20 cellular contexts compared by ENCODE assay signal in genomic region chr18:36157441-36157840, GRCh38. TPM values are rescaled to one million over a fixed set of nuclear protein-coding genes. Genes with fewer than 3 reads are reported as not detected.
DNase-seq lines count a peak whose midpoint lies in the region; FAIRE-seq and TF ChIP-seq lines count a peak whose summit lies in the region.
"Had no signal": no experiment of that assay in that cellular context is flagged by ENCODE, and none has a peak within 500 bp of the region (broad histone marks: within the 10 kb centered on the region; RNA-seq: fewer than 3 reads in every experiment).

No MANE protein-coding gene starts in this region.

- no peaks in the 10 kb centered on the region for H3K27me3 Mint-ChIP-seq in dendritic cell treated with granulocyte-macrophage colony-stimulating factor and Interleukin-4, amounts not matched to agents 40 ng/mL and 50 ng/mL, for 4 days

- H3K9me3 ChIP-seq in mesodermal cell (ENCODE audit: control insufficient read depth, low read length) = no peaks in the 10 kb centered on the region
- H3K9me3 ChIP-seq in kidney (ENCODE audit: control insufficient read depth in 1 of 2, low read length in 2 of 2) = no peaks in the 10 kb centered on the region
- H3K9me3 ChIP-seq: BE2C, heart left ventricle, neutrophil, right atrium auricular region, thoracic aorta had no signal

- peaks cover 87% of the 10 kb centered on the region for H3K36me3 Mint-ChIP-seq in dendritic cell treated with granulocyte-macrophage colony-stimulating factor and Interleukin-4, amounts not matched to agents 40 ng/mL and 50 ng/mL, for 4 days (ENCODE audit: low read depth)

- H3K36me3 ChIP-seq in mesodermal cell (ENCODE audit: control insufficient read depth, insufficient read depth, low read length) = peaks cover 79% of the 10 kb centered on the region
- H3K36me3 ChIP-seq in kidney (ENCODE audit: control insufficient read depth in 1 of 2, insufficient read depth in 2 of 2, low read length in 2 of 2) = peaks cover 33 to 44% of the 10 kb centered on the region in 2 donors

- peak; percentile 48 for DNase-seq in AG10803 (ENCODE audit: low read depth)
- DNase-seq in HCEC 1CT = peak; percentile 13
- DNase-seq in GDM1 (lab: John Stamatoyannopoulos, UW) = no peak
- no peak for DNase-seq in kidney
- no peak for DNase-seq in epidermal melanocyte (ENCODE audit: insufficient read length, low spot score)
- no peak for DNase-seq in DMS53 treated with DMSO at 0.1 percent for 48 hours (lab: John Stamatoyannopoulos, UW; ENCODE audit: unreplicated experiment)
- DNase-seq: activated CD4-positive, alpha-beta T cell treated with anti-CD3 and anti-CD28 coated beads for 4 hours; BE2C; heart left ventricle; MM.1S; NCI-H1930; SHP77 had no signal

- H3K9me3 Mint-ChIP-seq in dendritic cell treated with granulocyte-macrophage colony-stimulating factor and Interleukin-4, amounts not matched to agents 40 ng/mL and 50 ng/mL, for 4 days = no peaks in the 10 kb centered on the region
- H3K9me3 Mint-ChIP-seq: mesothelial cell of epicardium had no signal

- intact Hi-C loops in dendritic cell treated with granulocyte-macrophage colony-stimulating factor and Interleukin-4, amounts not matched to agents 40 ng/mL and 50 ng/mL, for 4 days (cut with micrococcal nuclease) = no loop called here
- intact Hi-C loops in kidney (cut with DNase I) = no loop called here

- H3K27ac Mint-ChIP-seq in dendritic cell treated with granulocyte-macrophage colony-stimulating factor and Interleukin-4, amounts not matched to agents 40 ng/mL and 50 ng/mL, for 4 days = peak overlapping the region; percentile 84

- no peak for FAIRE-seq in kidney (lab: Jason Lieb, UNC)
- FAIRE-seq: colon, islet of Langerhans had no signal

- peak overlapping the region; percentile 25 for H3K4me3 Mint-ChIP-seq in dendritic cell treated with granulocyte-macrophage colony-stimulating factor and Interleukin-4, amounts not matched to agents 40 ng/mL and 50 ng/mL, for 4 days
- H3K4me3 Mint-ChIP-seq: mesothelial cell of epicardium had no signal

- no peak for TF ChIP-seq CTCF in AG10803 (conservative IDR thresholded peaks at IDR 0.05; ENCODE audit: low read length)
- TF ChIP-seq CTCF in kidney (IDR thresholded peaks at IDR 0.05; ENCODE audit: borderline replicate concordance, extremely low read depth, insufficient read depth) = no peak

- H3K27ac ChIP-seq in mesodermal cell (ENCODE audit: low read depth, low read length, severe bottlenecking) (peak overlapping the region; percentile 54), kidney (ENCODE audit: low read depth in 2 of 2, low read length in 2 of 2) (no peak overlapping the region)
- H3K27ac ChIP-seq: neutrophil, right atrium auricular region, thoracic aorta had no signal

- no peak overlapping the region for H3K9ac ChIP-seq in kidney (ENCODE audit: low read length in 2 of 2)

- H3K4me3 ChIP-seq in AG10803 (ENCODE audit: low read length) (no peak overlapping the region), mesodermal cell (ENCODE audit: extremely low read depth, insufficient read depth, low read length, poor library complexity, severe bottlenecking) (no peak overlapping the region), kidney (ENCODE audit: low read length in 2 of 2) (no peak overlapping the region)
- H3K4me3 ChIP-seq: heart left ventricle, right atrium auricular region, thoracic aorta had no signal

- H3K4me1 ChIP-seq in mesodermal cell (ENCODE audit: control insufficient read depth, insufficient read depth, low read length, poor library complexity, severe bottlenecking) (no peaks in the 10 kb centered on the region), kidney (ENCODE audit: control insufficient read depth in 1 of 2, insufficient read depth in 1 of 2, low read depth in 1 of 2, low read length in 2 of 2) (no peaks in the 10 kb centered on the region)
- H3K4me1 ChIP-seq: BE2C, right atrium auricular region had no signal

- H3K4me1 Mint-ChIP-seq in dendritic cell treated with granulocyte-macrophage colony-stimulating factor and Interleukin-4, amounts not matched to agents 40 ng/mL and 50 ng/mL, for 4 days (ENCODE audit: low read depth) = peaks cover 33% of the 10 kb centered on the region
- H3K4me1 Mint-ChIP-seq: mesothelial cell of epicardium had no signal

RNA-seq across cellular contexts. Expression of gene ELP2, which starts 27.7 kb away (rescaled TPM):
- polyA plus RNA-seq in mesodermal cell (2013, experiment 1 of 2) = 83.4 TPM
- 89.2 TPM for polyA plus RNA-seq in mesodermal cell (2013, experiment 2 of 2)
- total RNA-seq in kidney = 74.0 TPM
- 55.9 TPM for polyA plus RNA-seq in kidney (ENCODE audit: insufficient read depth, low read depth, low replicate concordance)

RNA-seq across cellular contexts. Expression of gene SLC39A6, which starts 28.3 kb away (rescaled TPM):
- 71.5 TPM for polyA plus RNA-seq in mesodermal cell (2013, experiment 1 of 2)
- polyA plus RNA-seq in mesodermal cell (2013, experiment 2 of 2) = 81.0 TPM
- 44.7 TPM for total RNA-seq in kidney
- polyA plus RNA-seq in kidney (ENCODE audit: insufficient read depth, low read depth, low replicate concordance) = 27.3 TPM

RNA-seq across cellular contexts. Expression of gene MOCOS, which starts 29.9 kb away (rescaled TPM):
- polyA plus RNA-seq in mesodermal cell (2013, experiment 1 of 2) = 0.11 TPM
- 0.10 TPM for polyA plus RNA-seq in mesodermal cell (2013, experiment 2 of 2)
- total RNA-seq in kidney = 5.8 TPM
- polyA plus RNA-seq in kidney (ENCODE audit: insufficient read depth, low read depth, low replicate concordance) = 1.1 TPM

Comparison
In these comparisons a context has a peak if more than half of its experiments do, and no peak if none do; other contexts are left out.
1. DNase-seq: peak in AG10803 (single experiment) and HCEC 1CT (single experiment); none in GDM1 (single experiment), kidney (single experiment), epidermal melanocyte (single experiment) and DMS53 treated with DMSO at 0.1 percent for 48 hours (single experiment).